ENCODE assay signal across 8 cellular contexts in the genomic region with DNA sequence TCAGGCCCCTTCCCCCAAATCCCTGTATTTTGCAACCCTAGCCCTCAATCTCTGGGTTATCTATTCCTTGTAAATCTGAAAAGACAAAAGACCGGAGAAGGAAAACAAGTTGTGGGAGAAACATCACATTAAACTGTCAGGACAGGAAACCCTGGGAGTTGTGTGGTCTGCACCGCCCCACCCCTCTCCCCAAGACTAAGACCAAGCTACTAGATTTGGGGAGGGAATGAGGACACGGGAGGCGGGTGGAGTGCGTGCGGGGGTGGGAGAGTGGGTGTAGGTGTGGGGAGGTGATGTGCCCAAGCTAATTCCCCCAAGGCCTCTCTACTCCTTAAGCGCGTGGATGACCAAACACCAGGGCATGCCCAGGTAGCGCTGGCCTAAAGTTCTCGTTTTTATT. TPM values are rescaled to one million over a fixed set of nuclear protein-coding genes. Genes with fewer than 3 reads are reported as not detected.
DNase-seq lines count a peak whose midpoint lies in the region; ATAC-seq and TF ChIP-seq lines count a peak whose summit lies in the region.

No MANE protein-coding gene starts in this region.

- TF ChIP-seq CTCF in CD8-positive, alpha-beta T cell (IDR thresholded peaks at IDR 0.05), result no peak
- TF ChIP-seq CTCF in gastroesophageal sphincter (IDR thresholded peaks at IDR 0.05), result no peak
- no peak for TF ChIP-seq CTCF in progenitor cell of endocrine pancreas (IDR thresholded peaks at IDR 0.05; ENCODE audit: unreplicated experiment)
- no peak for TF ChIP-seq CTCF in GM10266 (IDR thresholded peaks at IDR 0.05; ENCODE audit: control insufficient read depth, insufficient read depth, low read depth, missing control alignments)

- POLR2A ChIA-PET in CD8-positive, alpha-beta T cell (lab: Charles Lee), result interaction anchor here (1.1 kb wide), 1 partner anchor 9 kb away, joined by 4 read pairs; no protein-coding TSS in a partner anchor

- no peak overlapping the region for H3K27ac Mint-ChIP-seq in CD8-positive, alpha-beta T cell
- H3K27ac Mint-ChIP-seq in T-helper 17 cell, result no peak overlapping the region
- peak overlapping the region; percentile 83 for H3K27ac Mint-ChIP-seq in progenitor cell of endocrine pancreas

- H3K36me3 ChIP-seq in CD8-positive, alpha-beta T cell (ENCODE audit: insufficient read depth, low read length), result no peaks in the 10 kb centered on the region
- no peaks in the 10 kb centered on the region for H3K36me3 ChIP-seq in gastroesophageal sphincter

- TF ChIP-seq POLR2A in gastroesophageal sphincter (IDR thresholded peaks at IDR 0.05), result no peak

- H3K9me3 Mint-ChIP-seq in CD8-positive, alpha-beta T cell, result no peaks in the 10 kb centered on the region
- no peaks in the 10 kb centered on the region for H3K9me3 Mint-ChIP-seq in progenitor cell of endocrine pancreas (ENCODE audit: low read depth)

- no peak overlapping the region for H3K4me3 ChIP-seq in CD8-positive, alpha-beta T cell (ENCODE audit: low read depth, low read length)
- H3K4me3 ChIP-seq in gastroesophageal sphincter, result peak overlapping the region; percentile 63 to 82

- H3K27ac ChIP-seq in CD8-positive, alpha-beta T cell (ENCODE audit: low read depth, low read length), result no peak overlapping the region
- H3K27ac ChIP-seq in gastroesophageal sphincter, result peak overlapping the region in 3 of 4 donors; percentile 86 to 90 (median 86)

- no peak for TF ChIP-seq EP300 in gastroesophageal sphincter (IDR thresholded peaks at IDR 0.05)

- intact Hi-C loops in CD8-positive, alpha-beta T cell (cut with DNase I, micrococcal nuclease), result loop anchor here in 1 of 2 experiments (2.0 kb wide), 1 partner anchor 31 kb away; no protein-coding TSS in a partner anchor

- no peak for DNase-seq in CD8-positive, alpha-beta T cell
- DNase-seq in T-helper 17 cell (no peak), progenitor cell of endocrine pancreas (ENCODE audit: low spot score, unreplicated experiment) (no peak), GM10266 (ENCODE audit: extremely low spot score) (no peak), LoVo (ENCODE audit: low spot score) (no peak)

- CTCF ChIA-PET in CD8-positive, alpha-beta T cell (lab: Charles Lee), result no interaction called here

- H3K27me3 Mint-ChIP-seq in CD8-positive, alpha-beta T cell (ENCODE audit: low read depth), result peaks cover 58% of the 10 kb centered on the region
- H3K27me3 Mint-ChIP-seq in T-helper 17 cell, result peaks cover 74% of the 10 kb centered on the region
- H3K27me3 Mint-ChIP-seq in progenitor cell of endocrine pancreas, result peaks cover 14% of the 10 kb centered on the region

- peak overlapping the region; percentile 61 for H3K4me3 Mint-ChIP-seq in CD8-positive, alpha-beta T cell
- H3K4me3 Mint-ChIP-seq in T-helper 17 cell (peak overlapping the region; percentile 63), progenitor cell of endocrine pancreas (ENCODE audit: low read depth) (peak overlapping the region; percentile 79)

- H3K27me3 ChIP-seq in CD8-positive, alpha-beta T cell (ENCODE audit: insufficient read depth, low read length), result peaks cover 28% of the 10 kb centered on the region
- no peaks in the 10 kb centered on the region for H3K27me3 ChIP-seq in gastroesophageal sphincter

- H3K4me1 ChIP-seq in CD8-positive, alpha-beta T cell (ENCODE audit: insufficient read depth, low read length), result peaks cover 3% of the 10 kb centered on the region
- peaks cover 0 to 49% (median 12%) of the 10 kb centered on the region in 3 donors for H3K4me1 ChIP-seq in gastroesophageal sphincter

- H3K9me3 ChIP-seq in CD8-positive, alpha-beta T cell (ENCODE audit: low read length), result no peaks in the 10 kb centered on the region
- H3K9me3 ChIP-seq in T-helper 17 cell (ENCODE audit: control insufficient read depth, low read length, poor library complexity, severe bottlenecking), result no peaks in the 10 kb centered on the region
- no peaks in the 10 kb centered on the region for H3K9me3 ChIP-seq in gastroesophageal sphincter

- ATAC-seq in CD8-positive, alpha-beta T cell, result no peak
- no peak for ATAC-seq in T-helper 17 cell
- ATAC-seq in gastroesophageal sphincter, result no peak
- ATAC-seq in GM19463 (IDR thresholded peaks at IDR 0.05; ENCODE audit: unreplicated experiment), result no peak
- no peak for ATAC-seq in GM21390 (IDR thresholded peaks at IDR 0.05; ENCODE audit: unreplicated experiment)

- WGBS in gastroesophageal sphincter (ENCODE audit: low coverage in 1 of 2), 2 donors, result 54% methylated on average over 5 of the region's 10 CpGs; no CpG with 5 or more reads in 1 of the 2 donors

- no peaks in the 10 kb centered on the region for H3K36me3 Mint-ChIP-seq in CD8-positive, alpha-beta T cell
- H3K36me3 Mint-ChIP-seq in T-helper 17 cell (ENCODE audit: low read depth) (peaks cover 11% of the 10 kb centered on the region), progenitor cell of endocrine pancreas (ENCODE audit: insufficient read depth) (no peaks in the 10 kb centered on the region)

- H3K4me1 Mint-ChIP-seq in CD8-positive, alpha-beta T cell (ENCODE audit: low read depth), result peaks cover 7% of the 10 kb centered on the region
- peaks cover 6% of the 10 kb centered on the region for H3K4me1 Mint-ChIP-seq in T-helper 17 cell
- peaks cover 42% of the 10 kb centered on the region for H3K4me1 Mint-ChIP-seq in progenitor cell of endocrine pancreas (ENCODE audit: low read depth)

RNA-seq across cellular contexts. Expression of a gene that starts 1.3 kb away (rescaled TPM):
- not detected for total RNA-seq in CD8-positive, alpha-beta T cell
- under 1 TPM in 1 of 2 donors, not detected in 1; 0.23 TPM for total RNA-seq in T-helper 17 cell
- 10 to 100 TPM; 21.0 to 66.8 (median 48.6) TPM for total RNA-seq in gastroesophageal sphincter
- 13.4 and 15.8 TPM in 2 replicates for total RNA-seq in progenitor cell of endocrine pancreas

Comparison
In these comparisons a context has a peak if more than half of its experiments do, and no peak if none do; other contexts are left out.
1. RNA of a gene that starts 1.3 kb away (total RNA-seq): 21.0 to 66.8 TPM in gastroesophageal sphincter and 13.4 to 15.8 TPM in progenitor cell of endocrine pancreas; 0.23 TPM in T-helper 17 cell and not detected in CD8-positive, alpha-beta T cell; every median in the first group is over 10 times any median in the second.
2. Peak in every context shown above with its lines, with median percentiles within 50 percentile points of each other: H3K4me3 Mint-ChIP-seq.